ENCODE assay signal across 29 cellular contexts in genomic region chr9:10134266-10134665, GRCh38.
"Had no signal": no experiment of that assay in that cellular context is flagged by ENCODE, and none has a peak within 500 bp of the region (broad histone marks: within the 10 kb centered on the region; RNA-seq: fewer than 3 reads in every experiment).

No MANE protein-coding gene starts in this region.

- DNase-seq: activated CD4-positive, alpha-beta T cell treated with anti-CD3 and anti-CD28 coated beads for 48 hours; activated CD4-positive, alpha-beta T cell treated with anti-CD3 and anti-CD28 coated beads, Interleukin-2, amount 50 U/mL, for 1 hour; activated CD4-positive, alpha-beta T cell treated with anti-CD3 and anti-CD28 coated beads, Interleukin-2, amount 50 U/mL, for 48 hours; activated CD8-positive, alpha-beta memory T cell treated with anti-CD3 and anti-CD28 coated beads for 24 hours; activated CD8-positive, alpha-beta T cell treated with anti-CD3 and anti-CD28 coated beads for 36 hours; activated effector memory CD4-positive, alpha-beta T cell treated with Interleukin-2 at 50 U/mL for 16 hours; activated naive CD4-positive, alpha-beta T cell treated with anti-CD3 and anti-CD28 coated beads for 36 hours; activated naive CD8-positive, alpha-beta T cell treated with anti-CD3 and anti-CD28 coated beads for 36 hours; activated naive CD8-positive, alpha-beta T cell treated with anti-CD3 and anti-CD28 coated beads, Interleukin-2, amount 50 U/mL, for 24 hours; activated T-cell treated with anti-CD3 and anti-CD28 coated beads, Interleukin-2, amount 50 U/mL, for 4 hours; adrenal gland; central memory CD4-positive, alpha-beta T cell; cerebellar nuclear complex; colonic mucosa; dorsolateral prefrontal cortex; effector memory CD4-positive, alpha-beta T cell; endodermal cell; foreskin fibroblast; head of caudate nucleus; T-helper 2 cell had no signal

- H3K9me3 ChIP-seq: adrenal gland, ascending aorta, breast epithelium, colonic mucosa had no signal

- H3K36me3 Mint-ChIP-seq: activated naive CD4-positive, alpha-beta T cell treated with anti-CD3 and anti-CD28 coated beads, Interleukin-2, amount 50 U/mL, for 24 hours; activated naive CD8-positive, alpha-beta T cell treated with anti-CD3 and anti-CD28 coated beads for 36 hours; brain had no signal

- H3K4me3 ChIP-seq: adrenal gland, ascending aorta, breast epithelium, cardiac muscle cell, colonic mucosa, dorsolateral prefrontal cortex had no signal

- H3K27me3 ChIP-seq: adrenal gland, ascending aorta, breast epithelium, cardiac muscle cell, colonic mucosa, dorsolateral prefrontal cortex had no signal

- H3K27ac ChIP-seq: adrenal gland, ascending aorta, breast epithelium, cardiac muscle cell, colonic mucosa, dorsolateral prefrontal cortex had no signal

- H3K27me3 Mint-ChIP-seq: activated CD8-positive, alpha-beta T cell treated with anti-CD3 and anti-CD28 coated beads for 36 hours; activated naive CD4-positive, alpha-beta T cell treated with anti-CD3 and anti-CD28 coated beads, Interleukin-2, amount 50 U/mL, for 24 hours; activated naive CD8-positive, alpha-beta T cell treated with anti-CD3 and anti-CD28 coated beads for 36 hours; activated naive CD8-positive, alpha-beta T cell treated with anti-CD3 and anti-CD28 coated beads, Interleukin-2, amount 50 U/mL, for 24 hours; activated T-helper 17 cell treated with anti-CD3 and anti-CD28 coated beads, Interleukin-2, amount 50 U/mL, for 72 hours; brain; dendritic cell treated with granulocyte-macrophage colony-stimulating factor and Interleukin-4, amounts not matched to agents 40 ng/mL and 50 ng/mL, for 4 days had no signal

- H3K36me3 ChIP-seq: adrenal gland, ascending aorta, breast epithelium, cardiac muscle cell, colonic mucosa had no signal

- H3K4me1 Mint-ChIP-seq: activated naive CD4-positive, alpha-beta T cell treated with anti-CD3 and anti-CD28 coated beads, Interleukin-2, amount 50 U/mL, for 24 hours; activated naive CD8-positive, alpha-beta T cell treated with anti-CD3 and anti-CD28 coated beads for 36 hours; activated naive CD8-positive, alpha-beta T cell treated with anti-CD3 and anti-CD28 coated beads, Interleukin-2, amount 50 U/mL, for 24 hours; activated T-helper 17 cell treated with anti-CD3 and anti-CD28 coated beads, Interleukin-2, amount 50 U/mL, for 72 hours; brain had no signal

- H3K4me1 ChIP-seq: adrenal gland, ascending aorta, breast epithelium, colonic mucosa had no signal

- H3K27ac Mint-ChIP-seq: activated CD8-positive, alpha-beta T cell treated with anti-CD3 and anti-CD28 coated beads for 36 hours; activated naive CD4-positive, alpha-beta T cell treated with anti-CD3 and anti-CD28 coated beads for 36 hours; activated naive CD4-positive, alpha-beta T cell treated with anti-CD3 and anti-CD28 coated beads, Interleukin-2, amount 50 U/mL, for 24 hours; activated naive CD8-positive, alpha-beta T cell treated with anti-CD3 and anti-CD28 coated beads for 36 hours; activated naive CD8-positive, alpha-beta T cell treated with anti-CD3 and anti-CD28 coated beads, Interleukin-2, amount 50 U/mL, for 24 hours; activated T-helper 17 cell treated with anti-CD3 and anti-CD28 coated beads, Interleukin-2, amount 50 U/mL, for 72 hours; brain; dendritic cell treated with granulocyte-macrophage colony-stimulating factor and Interleukin-4, amounts not matched to agents 40 ng/mL and 50 ng/mL, for 4 days; endodermal cell had no signal

- H3K4me3 Mint-ChIP-seq: activated CD8-positive, alpha-beta T cell treated with anti-CD3 and anti-CD28 coated beads for 36 hours; activated naive CD4-positive, alpha-beta T cell treated with anti-CD3 and anti-CD28 coated beads for 36 hours; activated naive CD4-positive, alpha-beta T cell treated with anti-CD3 and anti-CD28 coated beads, Interleukin-2, amount 50 U/mL, for 24 hours; activated naive CD8-positive, alpha-beta T cell treated with anti-CD3 and anti-CD28 coated beads for 36 hours; activated naive CD8-positive, alpha-beta T cell treated with anti-CD3 and anti-CD28 coated beads, Interleukin-2, amount 50 U/mL, for 24 hours; activated T-cell treated with anti-CD3 and anti-CD28 coated beads, Interleukin-2, amount 50 U/mL, for 4 hours; activated T-helper 17 cell treated with anti-CD3 and anti-CD28 coated beads, Interleukin-2, amount 50 U/mL, for 72 hours; brain; dendritic cell treated with granulocyte-macrophage colony-stimulating factor and Interleukin-4, amounts not matched to agents 40 ng/mL and 50 ng/mL, for 4 days; endodermal cell had no signal

- ATAC-seq: activated CD4-positive, CD25-positive, alpha-beta regulatory T cell treated with anti-CD3 and anti-CD28 coated beads, Interleukin-2, amount 50 U/mL, for 24 hours; activated CD8-positive, alpha-beta T cell treated with anti-CD3 and anti-CD28 coated beads for 36 hours; activated naive CD8-positive, alpha-beta T cell treated with anti-CD3 and anti-CD28 coated beads, Interleukin-2, amount 50 U/mL, for 24 hours; activated T-cell treated with anti-CD3 and anti-CD28 coated beads, Interleukin-2, amount 50 U/mL, for 4 hours; activated T-helper 17 cell treated with anti-CD3 and anti-CD28 coated beads, Interleukin-2, amount 50 U/mL, for 72 hours; esophagus mucosa had no signal
